In genomic region chr19:3115916-3116602, GRCh38 we compare ENCODE assay signal across 22 cellular contexts. TPM values are rescaled to one million over a fixed set of nuclear protein-coding genes. Genes with fewer than 3 reads are reported as not detected.
DNase-seq lines count a peak whose midpoint lies in the region; ATAC-seq, FAIRE-seq and TF ChIP-seq lines count a peak whose summit lies in the region.
"Had no signal": no experiment of that assay in that cellular context is flagged by ENCODE, and none has a peak within 500 bp of the region (broad histone marks: within the 10 kb centered on the region; RNA-seq: fewer than 3 reads in every experiment).

No MANE protein-coding gene starts in this region.

- H3K4me1 ChIP-seq in GM23338 (ENCODE audit: insufficient read depth) (no peaks in the 10 kb centered on the region), keratinocyte (ENCODE audit: control insufficient read depth, extremely low read depth, insufficient read depth, low read length) (peaks cover 7% of the 10 kb centered on the region)
- H3K4me1 ChIP-seq: neural progenitor cell, uterus had no signal

- H3K9me1 ChIP-seq in keratinocyte (ENCODE audit: control insufficient read depth, extremely low read depth, insufficient read depth, low read length), result no peaks in the 10 kb centered on the region

- H3K27me3 ChIP-seq in GM23338 (ENCODE audit: insufficient read depth), result no peaks in the 10 kb centered on the region
- H3K27me3 ChIP-seq in keratinocyte (ENCODE audit: control insufficient read depth, extremely low read depth, insufficient read depth, low read length), result no peaks in the 10 kb centered on the region
- H3K27me3 ChIP-seq: dorsolateral prefrontal cortex, neural progenitor cell, uterus had no signal

- CTCF ChIA-PET in WTC11 (lab: Charles Lee), result interaction anchor here (0.6 to 2.1 kb wide), 9 partner anchors 7 to 227 kb away, joined by 3 to 13 read pairs (median 6); no protein-coding TSS in a partner anchor

- H3K79me2 ChIP-seq in GM23338 (replicated peaks; ENCODE audit: insufficient read depth) (peaks cover 7% of the 10 kb centered on the region; the same call in 1 of the 2 replicates), keratinocyte (ENCODE audit: control insufficient read depth, insufficient read depth, low read length) (peaks cover 21% of the 10 kb centered on the region)

- peak; percentile 9 for FAIRE-seq in keratinocyte (lab: Jason Lieb, UNC)
- FAIRE-seq: bronchial epithelial cell had no signal

- no peak overlapping the region for H2AFZ ChIP-seq in GM23338
- H2AFZ ChIP-seq in keratinocyte (ENCODE audit: control insufficient read depth, low read length), result no peak overlapping the region
- H2AFZ ChIP-seq: neural progenitor cell had no signal

- H3K36me3 ChIP-seq in GM23338 (ENCODE audit: insufficient read depth) (no peaks in the 10 kb centered on the region), keratinocyte (ENCODE audit: control insufficient read depth in 2 of 2, extremely low read depth in 1 of 2, insufficient read depth in 2 of 2, low read length in 2 of 2) (peaks cover 7 to 18% of the 10 kb centered on the region in 2 experiments)
- H3K36me3 ChIP-seq: neural progenitor cell, uterus had no signal

- peak; percentile 31 for ATAC-seq in GM23338
- peak; percentile 65 for ATAC-seq in WTC11
- ATAC-seq in HG02885 (IDR thresholded peaks at IDR 0.05; ENCODE audit: poor library complexity, unreplicated experiment), result no peak
- ATAC-seq: T-cell had no signal

- DNase-seq in 8988T (peak; percentile 94), GM23338 (ENCODE audit: low spot score) (peak; percentile 67), WTC11 (ENCODE audit: low spot score) (peak; percentile 38), keratinocyte (ENCODE audit: low read depth, low spot score) (no peak), NCI-H1092 treated with DMSO at 0.1 percent for 48 hours (lab: John Stamatoyannopoulos, UW) (no peak), NCI-H1105 (lab: John Stamatoyannopoulos, UW) (no peak)
- DNase-seq in activated CD4-positive, alpha-beta T cell treated with anti-CD3 and anti-CD28 coated beads, Interleukin-2, amount 50 U/mL, for 4 hours, result no peak
- DNase-seq: activated B cell treated with CpG ODN at 0.5 μM for 24 hours; activated naive CD8-positive, alpha-beta T cell treated with anti-CD3 and anti-CD28 coated beads, Interleukin-2, amount 10 ng/mL, durations not matched to agents 7 days and 5 days; erythroblast; NCI-H146; NCI-H2227 treated with DMSO at 0.1 percent for 48 hours; stimulated activated CD4-positive, alpha-beta T cell treated with anti-CD3 and anti-CD28 coated beads, Interleukin-1b, Interleukin-23, amount 100 ng/mL, for 48 hours; T-cell; uterus had no signal

- H3K27ac ChIP-seq in GM23338 (ENCODE audit: low read depth) (0 out of 2 replicates have a peak overlapping the region, but pooled peaks have one; percentile 26), keratinocyte (ENCODE audit: control insufficient read depth, insufficient read depth, low read length) (no peak overlapping the region)
- H3K27ac ChIP-seq: neural progenitor cell, uterus had no signal

- no peak overlapping the region for H3K9ac ChIP-seq in keratinocyte (ENCODE audit: control insufficient read depth, extremely low read depth, insufficient read depth, low read length)
- H3K9ac ChIP-seq: neural progenitor cell had no signal

- H3K27ac Mint-ChIP-seq in GM23338 (no peak overlapping the region), WTC11 (no peak overlapping the region)
- H3K27ac Mint-ChIP-seq: activated B cell treated with CpG ODN at 0.5 μM for 24 hours; activated naive CD8-positive, alpha-beta T cell treated with anti-CD3 and anti-CD28 coated beads, Interleukin-2, amount 10 ng/mL, durations not matched to agents 7 days and 5 days; activated T-helper 1 cell treated with anti-CD3 and anti-CD28 coated beads, Interleukin-12 subunit alpha, Interleukin-12 subunit beta, Interleukin-2, Interleukin-4 antibody, amounts not matched to agents 30 ng/mL and 10 ng/mL and 1 ng/mL, durations not matched to agents 14 hours and 24 hours and 36 hours; mesothelial cell of epicardium; neural progenitor cell; T-cell had no signal

- H3K9me3 Mint-ChIP-seq in GM23338, result no peaks in the 10 kb centered on the region; the same call in 2 of the 3 replicates
- H3K9me3 Mint-ChIP-seq in WTC11, result no peaks in the 10 kb centered on the region
- H3K9me3 Mint-ChIP-seq: activated B cell treated with CpG ODN at 0.5 μM for 24 hours; activated naive CD8-positive, alpha-beta T cell treated with anti-CD3 and anti-CD28 coated beads, Interleukin-2, amount 10 ng/mL, durations not matched to agents 7 days and 5 days; activated T-helper 1 cell treated with anti-CD3 and anti-CD28 coated beads, Interleukin-12 subunit alpha, Interleukin-12 subunit beta, Interleukin-2, Interleukin-4 antibody, amounts not matched to agents 30 ng/mL and 10 ng/mL and 1 ng/mL, durations not matched to agents 14 hours and 24 hours and 36 hours; mesothelial cell of epicardium; neural progenitor cell; T-cell had no signal

- peaks cover 11% of the 10 kb centered on the region for H3K27me3 Mint-ChIP-seq in GM23338 (ENCODE audit: insufficient read depth, low read depth, poor library complexity)
- no peaks in the 10 kb centered on the region for H3K27me3 Mint-ChIP-seq in WTC11 (ENCODE audit: low read depth)
- H3K27me3 Mint-ChIP-seq: activated B cell treated with CpG ODN at 0.5 μM for 24 hours; activated naive CD8-positive, alpha-beta T cell treated with anti-CD3 and anti-CD28 coated beads, Interleukin-2, amount 10 ng/mL, durations not matched to agents 7 days and 5 days; T-cell had no signal

- H4K20me1 ChIP-seq in GM23338 (replicated peaks; ENCODE audit: insufficient read depth) (no peaks in the 10 kb centered on the region), keratinocyte (ENCODE audit: control insufficient read depth, extremely low read depth, insufficient read depth, low read length) (peaks cover 7% of the 10 kb centered on the region)

- H3K9me2 ChIP-seq in GM23338 (ENCODE audit: insufficient read depth), result no peaks in the 10 kb centered on the region

- H3K4me2 ChIP-seq in GM23338 (no peak overlapping the region), keratinocyte (ENCODE audit: control insufficient read depth, extremely low read depth, insufficient read depth, low read depth, low read length) (no peak overlapping the region)
- H3K4me2 ChIP-seq: neural progenitor cell had no signal

- no peak overlapping the region for H3K4me3 Mint-ChIP-seq in GM23338
- no peak overlapping the region for H3K4me3 Mint-ChIP-seq in WTC11
- H3K4me3 Mint-ChIP-seq: activated B cell treated with CpG ODN at 0.5 μM for 24 hours; activated naive CD8-positive, alpha-beta T cell treated with anti-CD3 and anti-CD28 coated beads, Interleukin-2, amount 10 ng/mL, durations not matched to agents 7 days and 5 days; activated T-helper 1 cell treated with anti-CD3 and anti-CD28 coated beads, Interleukin-12 subunit alpha, Interleukin-12 subunit beta, Interleukin-2, Interleukin-4 antibody, amounts not matched to agents 30 ng/mL and 10 ng/mL and 1 ng/mL, durations not matched to agents 14 hours and 24 hours and 36 hours; mesothelial cell of epicardium; neural progenitor cell; T-cell had no signal

- no peaks in the 10 kb centered on the region for H3F3A ChIP-seq in GM23338 (replicated peaks; ENCODE audit: low read depth)

- no peaks in the 10 kb centered on the region for H3K9me3 ChIP-seq in keratinocyte (ENCODE audit: control insufficient read depth, low read depth, low read length)
- H3K9me3 ChIP-seq: uterus had no signal

- H3K36me3 Mint-ChIP-seq in GM23338 (ENCODE audit: low read depth) (peaks cover 6% of the 10 kb centered on the region; the same call in 2 of the 3 replicates), WTC11 (0 out of 2 replicates have a peak, but pooled peaks cover 2% of the 10 kb centered on the region)
- H3K36me3 Mint-ChIP-seq: activated naive CD8-positive, alpha-beta T cell treated with anti-CD3 and anti-CD28 coated beads, Interleukin-2, amount 10 ng/mL, durations not matched to agents 7 days and 5 days; neural progenitor cell had no signal

- H3K4me1 Mint-ChIP-seq in GM23338 (peaks cover 11% of the 10 kb centered on the region), WTC11 (peaks cover 6% of the 10 kb centered on the region; the same call in 1 of the 2 replicates)
- H3K4me1 Mint-ChIP-seq: activated B cell treated with CpG ODN at 0.5 μM for 24 hours, mesothelial cell of epicardium, T-cell had no signal

- TF ChIP-seq CTCF in GM23338 (conservative IDR thresholded peaks at IDR 0.05; ENCODE audit: low read depth in 2 of 2) (no peak), WTC11 (IDR thresholded peaks at IDR 0.05) (no peak), keratinocyte (optimal IDR thresholded peaks at IDR 0.05 in 1 of 3, IDR thresholded peaks at IDR 0.05 in 1 of 3, conservative IDR thresholded peaks at IDR 0.05 in 1 of 3; ENCODE audit: extremely low read depth in 1 of 3, insufficient read depth in 2 of 3, low read length in 3 of 3) (peak in 1 of 3 experiments; percentile 2)

- H3K4me3 ChIP-seq in GM23338 (no peak overlapping the region), keratinocyte (ENCODE audit: control insufficient read depth in 2 of 3, extremely low read depth in 1 of 3, insufficient read depth in 2 of 3, low read depth in 1 of 3, low read length in 3 of 3) (no peak overlapping the region)
- H3K4me3 ChIP-seq: dorsolateral prefrontal cortex, neural progenitor cell, uterus had no signal

- dilution Hi-C loops in keratinocyte (cut with MboI; ENCODE audit: extremely low pct_ligation_motif_present, low sequenced_read_pairs), result no loop called here

- POLR2A ChIA-PET in WTC11 (lab: Charles Lee), result no interaction called here

RNA-seq across cellular contexts. Expression of gene GNA15, which starts 19.8 kb away (rescaled TPM):
- 0.14 TPM in 1 of 2 replicates, not detected in the other for total RNA-seq in GM23338 (2014; rRNA removed; shearing (Covaris generic))
- polyA plus RNA-seq in GM23338 (2016; fragmentation: Nextera tagmentation; extraction: Ambion mirVana) (0.10 and 0.31 TPM in 2 replicates), keratinocyte (60.0 to 77.0 TPM (median 71.9 TPM) in 3 replicates)
- 0.22 to 0.44 TPM (median 0.37 TPM) in 3 replicates for total RNA-seq in WTC11 (2021)
- polyA plus RNA-seq in keratinocyte (2011; ENCODE audit: low read depth), result 31.8 TPM
- 59.1 and 99.8 TPM in 2 replicates for polyA plus RNA-seq in keratinocyte (2011; cell fraction: cytosol; rRNA removed)
- 31.2 and 40.4 TPM in 2 replicates for polyA plus RNA-seq in keratinocyte (2011; cell fraction: nucleus; rRNA removed)
- polyA plus RNA-seq in keratinocyte (2012; ENCODE audit: low replicate concordance), result 92.2 and 95.0 TPM in 2 replicates
- 47.1 to 107 TPM (median 56.3 TPM) in 3 replicates for polyA minus RNA-seq in keratinocyte
- polyA minus RNA-seq in keratinocyte (2011; cell fraction: cytosol; rRNA and poly(A)+ RNA removed), result 115 TPM
- polyA minus RNA-seq in keratinocyte (2011; cell fraction: nucleus; rRNA and poly(A)+ RNA removed), result 30.8 and 32.5 TPM in 2 replicates
- total RNA-seq: renal cortical epithelial cell had no signal

RNA-seq across cellular contexts. Expression of gene GNA11, which starts 21.9 kb away (rescaled TPM):
- 22.6 and 26.9 TPM in 2 replicates for total RNA-seq in GM23338 (2014; rRNA removed; shearing (Covaris generic))
- polyA plus RNA-seq in GM23338 (2016; fragmentation: Nextera tagmentation; extraction: Ambion mirVana) (15.8 and 16.2 TPM in 2 replicates), keratinocyte (12.7 to 47.8 TPM (median 17.6 TPM) in 3 replicates)
- total RNA-seq in WTC11 (2021), result 22.4 to 27.2 TPM (median 23.5 TPM) in 3 replicates
- polyA plus RNA-seq in keratinocyte (2011; ENCODE audit: low read depth), result 5.3 TPM
- polyA plus RNA-seq in keratinocyte (2011; cell fraction: cytosol; rRNA removed), result 23.6 and 40.7 TPM in 2 replicates
- polyA plus RNA-seq in keratinocyte (2011; cell fraction: nucleus; rRNA removed), result 30.7 and 37.7 TPM in 2 replicates
- 30.2 and 62.2 TPM in 2 replicates for polyA plus RNA-seq in keratinocyte (2012; ENCODE audit: low replicate concordance)
- 28.8 to 128 TPM (median 38.1 TPM) in 3 replicates for polyA minus RNA-seq in keratinocyte
- 40.5 TPM for polyA minus RNA-seq in keratinocyte (2011; cell fraction: cytosol; rRNA and poly(A)+ RNA removed)
- polyA minus RNA-seq in keratinocyte (2011; cell fraction: nucleus; rRNA and poly(A)+ RNA removed), result 17.4 and 19.7 TPM in 2 replicates

RNA-seq across cellular contexts. Expression of gene TLE5, which starts 53.8 kb away (rescaled TPM):
- total RNA-seq in GM23338 (2014; rRNA removed; shearing (Covaris generic)), result 151 and 154 TPM in 2 replicates
- 130 and 132 TPM in 2 replicates for polyA plus RNA-seq in GM23338 (2016; fragmentation: Nextera tagmentation; extraction: Ambion mirVana)
- 233 to 249 TPM (median 246 TPM) in 3 replicates for total RNA-seq in WTC11 (2021)
- polyA plus RNA-seq in keratinocyte, result 249 to 337 TPM (median 316 TPM) in 3 replicates
- polyA plus RNA-seq in keratinocyte (2011; ENCODE audit: low read depth), result 171 TPM
- 305 and 467 TPM in 2 replicates for polyA plus RNA-seq in keratinocyte (2011; cell fraction: cytosol; rRNA removed)
- polyA plus RNA-seq in keratinocyte (2011; cell fraction: nucleus; rRNA removed), result 152 and 214 TPM in 2 replicates
- polyA plus RNA-seq in keratinocyte (2012; ENCODE audit: low replicate concordance), result 144 and 286 TPM in 2 replicates
- 324 to 462 TPM (median 417 TPM) in 3 replicates for polyA minus RNA-seq in keratinocyte
- polyA minus RNA-seq in keratinocyte (2011; cell fraction: cytosol; rRNA and poly(A)+ RNA removed), result 635 TPM
- polyA minus RNA-seq in keratinocyte (2011; cell fraction: nucleus; rRNA and poly(A)+ RNA removed), result 62.3 and 73.5 TPM in 2 replicates

Comparison
In these comparisons a context has a peak if more than half of its experiments do, and no peak if none do; other contexts are left out.
1. DNase-seq: peak in 8988T (single experiment), GM23338 (single experiment) and WTC11 (single experiment); none in keratinocyte (single experiment), activated CD4-positive, alpha-beta T cell treated with anti-CD3 and anti-CD28 coated beads, Interleukin-2, amount 50 U/mL, for 4 hours (0 of 2), NCI-H1092 treated with DMSO at 0.1 percent for 48 hours (single experiment) and NCI-H1105 (single experiment).